1 cellular context compared by ENCODE assay signal in the genomic region with DNA sequence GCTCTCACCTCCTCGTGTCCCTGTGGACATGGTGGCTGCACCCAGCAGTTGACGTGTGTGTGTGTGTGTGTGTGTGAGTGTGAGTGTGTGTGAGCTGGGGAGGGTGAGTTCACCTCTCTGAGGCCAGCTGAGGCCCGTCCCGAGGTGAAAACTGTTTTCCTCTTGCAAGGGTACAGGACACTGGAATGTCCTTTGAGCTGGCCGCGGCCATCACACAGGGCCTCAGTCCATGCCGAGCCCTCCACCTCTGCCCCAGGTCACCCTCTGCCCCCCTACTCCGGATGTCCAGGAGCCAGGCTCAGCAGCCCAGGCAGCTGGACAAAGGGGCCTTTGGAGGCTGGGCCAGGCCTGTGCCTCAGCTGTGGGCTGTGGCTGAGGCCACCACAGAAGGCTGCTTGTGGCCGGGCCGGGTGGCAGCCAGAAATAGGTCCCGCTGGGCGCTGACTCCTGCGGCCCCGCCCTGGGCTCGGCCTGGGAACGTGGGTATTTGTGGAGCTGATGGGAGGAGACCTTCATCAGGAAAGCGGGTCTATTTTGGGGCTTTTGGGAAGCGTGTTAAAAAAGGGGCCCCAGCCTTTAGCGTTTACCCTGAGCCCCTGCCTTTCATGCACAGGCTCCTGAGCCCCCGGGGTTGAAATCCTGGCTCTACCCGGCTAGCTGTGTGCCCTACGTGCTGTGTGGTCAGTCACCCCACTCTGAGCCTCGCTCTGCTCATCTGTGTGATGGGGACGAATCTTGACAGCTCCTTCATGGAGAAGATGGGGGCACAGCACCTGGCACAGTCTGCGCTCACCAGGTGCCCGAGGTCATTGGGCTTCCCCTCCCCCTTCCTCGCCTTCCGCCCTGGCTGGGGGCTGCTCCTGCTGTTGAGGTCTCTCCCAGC.
TF ChIP-seq lines count a peak whose summit lies in the region.

No MANE protein-coding gene starts in this region.

TF ChIP-seq in HepG2, 621 proteins besides CTCF, POLR2A, EP300 and RAD21 (continued from another document and continues in another):
- TF ChIP-seq TAF1 (CRISPR knock-in tag; IDR thresholded peaks at IDR 0.05) (no peak), IKZF1 (IDR thresholded peaks at IDR 0.05) (no peak), DMAP1 (CRISPR knock-in tag; IDR thresholded peaks at IDR 0.05) (no peak), CREM (IDR thresholded peaks at IDR 0.05) (no peak), CREM (CRISPR knock-in tag; IDR thresholded peaks at IDR 0.05) (no peak), ATF7-NPFF (CRISPR knock-in tag; IDR thresholded peaks at IDR 0.05; ENCODE audit: low read depth) (no peak), SPEN (CRISPR knock-in tag; IDR thresholded peaks at IDR 0.05; ENCODE audit: low read depth) (peak; percentile 40), POGZ (CRISPR knock-in tag; IDR thresholded peaks at IDR 0.05) (peak; percentile 73; the same call in 1 of the 2 replicates), HOXA5 (CRISPR knock-in tag; IDR thresholded peaks at IDR 0.05) (no peak), ZNF549 (CRISPR knock-in tag; IDR thresholded peaks at IDR 0.05) (no peak), TOPORS (CRISPR knock-in tag; IDR thresholded peaks at IDR 0.05) (no peak), IRF9 (CRISPR knock-in tag; IDR thresholded peaks at IDR 0.05; ENCODE audit: borderline replicate concordance) (peak; percentile 29; the same call in 1 of the 2 replicates), NPAS2 (CRISPR knock-in tag; IDR thresholded peaks at IDR 0.05; ENCODE audit: borderline replicate concordance) (no peak), U2AF1 (optimal IDR thresholded peaks at IDR 0.05; ENCODE audit: low read depth, low read length) (no peak), SRY (CRISPR knock-in tag; IDR thresholded peaks at IDR 0.05) (no peak), RFX5 (IDR thresholded peaks at IDR 0.05; ENCODE audit: low read depth, low read length) (no peak), CCDC6 (CRISPR knock-in tag; IDR thresholded peaks at IDR 0.05) (peak; percentile 82), ZNF766 (CRISPR knock-in tag; IDR thresholded peaks at IDR 0.05; ENCODE audit: borderline replicate concordance) (no peak), ZNF180 (CRISPR knock-in tag; IDR thresholded peaks at IDR 0.05; ENCODE audit: borderline replicate concordance, low read depth) (no peak), ZFAT (CRISPR knock-in tag; conservative IDR thresholded peaks at IDR 0.05) (no peak), NFRKB (IDR thresholded peaks at IDR 0.05) (no peak), KLF13 (CRISPR knock-in tag; IDR thresholded peaks at IDR 0.05) (no peak), ZNF644 (CRISPR knock-in tag; IDR thresholded peaks at IDR 0.05; ENCODE audit: low read depth) (peak; percentile 31; the same call in 1 of the 2 replicates), KLF11 (CRISPR knock-in tag; IDR thresholded peaks at IDR 0.05) (peak; percentile 18; the same call in 1 of the 2 replicates), ZNF737 (CRISPR knock-in tag; IDR thresholded peaks at IDR 0.05; ENCODE audit: borderline replicate concordance) (no peak), ZNF441 (CRISPR knock-in tag; IDR thresholded peaks at IDR 0.05; ENCODE audit: borderline replicate concordance) (0 out of 2 replicates have a peak, but pooled peaks have one; percentile 39), TSC22D2 (CRISPR knock-in tag; IDR thresholded peaks at IDR 0.05; ENCODE audit: borderline replicate concordance) (no peak), PITX1 (CRISPR knock-in tag; IDR thresholded peaks at IDR 0.05) (peak; percentile 73), ZNF230 (CRISPR knock-in tag; IDR thresholded peaks at IDR 0.05) (no peak), NCOA1 (CRISPR knock-in tag; IDR thresholded peaks at IDR 0.05) (no peak), SAP130 (CRISPR knock-in tag; IDR thresholded peaks at IDR 0.05; ENCODE audit: low read depth) (peak; percentile 87), ZSCAN9 (CRISPR knock-in tag; IDR thresholded peaks at IDR 0.05; ENCODE audit: borderline replicate concordance) (peak; percentile 59; the same call in 1 of the 2 replicates), ZBTB7A (CRISPR knock-in tag; IDR thresholded peaks at IDR 0.05) (peak; percentile 83), ZNF883 (CRISPR knock-in tag; IDR thresholded peaks at IDR 0.05; ENCODE audit: not compliant biosample characterization) (no peak), JARID2 (CRISPR knock-in tag; IDR thresholded peaks at IDR 0.05; ENCODE audit: insufficient replicate concordance) (no peak), CHCHD3 (CRISPR knock-in tag; IDR thresholded peaks at IDR 0.05) (no peak), KMT2A (CRISPR knock-in tag; IDR thresholded peaks at IDR 0.05) (no peak), KAT7 (CRISPR knock-in tag; IDR thresholded peaks at IDR 0.05; ENCODE audit: borderline replicate concordance) (no peak), ATF7 (IDR thresholded peaks at IDR 0.05) (no peak), ATF7 (CRISPR knock-in tag; IDR thresholded peaks at IDR 0.05) (no peak), GABPA (IDR thresholded peaks at IDR 0.05; ENCODE audit: low read depth, low read length) (no peak), GABPA (CRISPR knock-in tag; IDR thresholded peaks at IDR 0.05; ENCODE audit: low read depth) (0 out of 2 replicates have a peak, but pooled peaks have one; percentile 15), ZBTB42 (CRISPR knock-in tag; IDR thresholded peaks at IDR 0.05) (no peak), HNRNPH1 (optimal IDR thresholded peaks at IDR 0.05; ENCODE audit: low read depth, low read length) (peak; percentile 41), GABPB1 (CRISPR knock-in tag; IDR thresholded peaks at IDR 0.05) (peak; percentile 65; the same call in 1 of the 2 replicates), NR2F6 (IDR thresholded peaks at IDR 0.05) (peak; percentile 67), NR2F6 (CRISPR knock-in tag; IDR thresholded peaks at IDR 0.05) (peak; percentile 93), ZFP91 (CRISPR knock-in tag; IDR thresholded peaks at IDR 0.05; ENCODE audit: borderline replicate concordance) (peak; percentile 74), PAF1 (CRISPR knock-in tag; IDR thresholded peaks at IDR 0.05) (no peak), ZNF460 (CRISPR knock-in tag; IDR thresholded peaks at IDR 0.05; ENCODE audit: borderline replicate concordance) (0 out of 2 replicates have a peak, but pooled peaks have one; percentile 16), ZMYM4 (CRISPR knock-in tag; IDR thresholded peaks at IDR 0.05) (peak; percentile 16; the same call in 1 of the 2 replicates), HNF4A (CRISPR knock-in tag; IDR thresholded peaks at IDR 0.05) (peak; percentile 71), HNRNPUL1 (IDR thresholded peaks at IDR 0.05; ENCODE audit: low read depth, low read length) (no peak), ZKSCAN5 (CRISPR knock-in tag; IDR thresholded peaks at IDR 0.05) (no peak), ZIK1 (CRISPR knock-in tag; IDR thresholded peaks at IDR 0.05; ENCODE audit: borderline replicate concordance, low read depth) (no peak)
- TF ChIP-seq, protein P1, sequence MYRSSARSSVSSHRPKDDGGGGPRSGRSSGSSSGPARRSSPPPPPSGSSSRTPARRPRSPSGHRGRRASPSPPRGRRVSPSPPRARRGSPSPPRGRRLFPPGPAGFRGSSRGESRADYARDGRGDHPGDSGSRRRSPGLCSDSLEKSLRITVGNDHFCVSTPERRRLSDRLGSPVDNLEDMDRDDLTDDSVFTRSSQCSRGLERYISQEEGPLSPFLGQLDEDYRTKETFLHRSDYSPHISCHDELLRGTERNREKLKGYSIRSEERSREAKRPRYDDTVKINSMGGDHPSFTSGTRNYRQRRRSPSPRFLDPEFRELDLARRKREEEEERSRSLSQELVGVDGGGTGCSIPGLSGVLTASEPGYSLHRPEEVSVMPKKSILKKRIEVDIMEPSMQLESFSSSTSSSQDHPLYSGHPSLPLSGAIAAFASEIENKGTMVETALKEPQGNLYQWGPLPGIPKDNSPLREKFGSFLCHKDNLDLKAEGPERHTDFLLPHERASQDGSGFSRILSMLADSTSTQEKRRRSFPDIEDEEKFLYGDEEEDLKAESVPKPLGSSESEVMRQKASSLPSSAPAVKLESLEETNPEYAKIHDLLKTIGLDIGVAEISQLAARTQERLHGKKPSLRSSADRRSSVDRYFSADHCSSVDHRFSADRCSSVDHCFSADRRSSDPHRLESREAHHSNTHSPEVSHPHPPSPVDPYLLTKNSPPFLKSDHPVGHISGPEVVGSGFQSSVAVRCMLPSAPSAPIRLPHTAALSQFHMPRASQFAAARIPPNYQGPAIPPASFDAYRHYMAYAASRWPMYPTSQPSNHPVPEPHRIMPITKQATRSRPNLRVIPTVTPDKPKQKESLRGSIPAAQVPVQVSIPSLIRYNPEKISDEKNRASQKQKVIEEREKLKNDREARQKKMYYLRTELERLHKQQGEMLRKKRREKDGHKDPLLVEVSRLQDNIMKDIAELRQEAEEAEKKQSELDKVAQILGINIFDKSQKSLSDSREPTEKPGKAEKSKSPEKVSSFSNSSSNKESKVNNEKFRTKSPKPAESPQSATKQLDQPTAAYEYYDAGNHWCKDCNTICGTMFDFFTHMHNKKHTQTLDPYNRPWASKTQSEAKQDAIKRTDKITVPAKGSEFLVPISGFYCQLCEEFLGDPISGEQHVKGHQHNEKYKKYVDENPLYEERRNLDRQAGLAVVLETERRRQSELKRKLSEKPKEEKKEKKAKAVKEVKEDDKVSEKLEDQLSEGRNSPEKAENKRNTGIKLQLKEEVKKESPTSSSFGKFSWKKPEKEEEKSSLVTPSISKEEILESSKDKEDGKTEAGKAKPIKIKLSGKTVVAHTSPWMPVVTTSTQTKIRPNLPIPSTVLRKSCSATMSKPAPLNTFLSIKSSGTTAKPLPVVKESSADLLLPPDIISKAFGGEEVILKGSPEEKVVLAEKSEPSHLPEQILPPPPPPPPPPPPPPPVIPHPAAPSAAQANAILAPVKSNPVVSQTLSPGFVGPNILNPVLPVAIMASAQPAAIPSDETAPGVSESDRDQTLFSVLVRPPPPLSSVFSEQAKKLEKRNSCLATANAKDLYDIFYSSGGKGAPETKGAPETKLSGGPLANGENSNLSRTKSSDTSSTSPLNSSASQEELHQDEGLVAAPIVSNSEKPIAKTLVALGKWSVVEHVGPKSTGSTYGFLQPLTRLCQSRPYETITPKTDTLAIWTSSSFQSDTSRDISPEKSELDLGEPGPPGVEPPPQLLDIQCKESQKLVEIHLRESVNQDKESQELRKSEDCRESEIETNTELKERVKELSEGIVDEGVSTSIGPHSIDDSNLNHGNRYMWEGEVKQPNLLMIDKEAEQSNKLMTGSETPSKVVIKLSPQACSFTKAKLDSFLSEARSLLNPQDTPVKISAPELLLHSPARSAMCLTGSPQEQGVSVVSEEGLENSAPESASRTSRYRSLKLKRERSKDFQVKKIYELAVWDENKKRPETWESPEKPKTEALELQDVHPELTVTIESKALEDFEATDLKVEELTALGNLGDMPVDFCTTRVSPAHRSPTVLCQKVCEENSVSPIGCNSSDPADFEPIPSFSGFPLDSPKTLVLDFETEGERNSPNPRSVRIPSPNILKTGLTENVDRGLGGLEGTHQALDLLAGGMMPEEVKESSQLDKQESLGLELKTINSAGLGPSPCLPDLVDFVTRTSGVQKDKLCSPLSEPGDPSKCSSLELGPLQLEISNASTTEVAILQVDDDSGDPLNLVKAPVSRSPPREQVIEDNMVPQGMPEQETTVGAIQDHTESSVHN (CRISPR knock-in tag; IDR thresholded peaks at IDR 0.05), result no peak
- TF ChIP-seq, protein P2, sequence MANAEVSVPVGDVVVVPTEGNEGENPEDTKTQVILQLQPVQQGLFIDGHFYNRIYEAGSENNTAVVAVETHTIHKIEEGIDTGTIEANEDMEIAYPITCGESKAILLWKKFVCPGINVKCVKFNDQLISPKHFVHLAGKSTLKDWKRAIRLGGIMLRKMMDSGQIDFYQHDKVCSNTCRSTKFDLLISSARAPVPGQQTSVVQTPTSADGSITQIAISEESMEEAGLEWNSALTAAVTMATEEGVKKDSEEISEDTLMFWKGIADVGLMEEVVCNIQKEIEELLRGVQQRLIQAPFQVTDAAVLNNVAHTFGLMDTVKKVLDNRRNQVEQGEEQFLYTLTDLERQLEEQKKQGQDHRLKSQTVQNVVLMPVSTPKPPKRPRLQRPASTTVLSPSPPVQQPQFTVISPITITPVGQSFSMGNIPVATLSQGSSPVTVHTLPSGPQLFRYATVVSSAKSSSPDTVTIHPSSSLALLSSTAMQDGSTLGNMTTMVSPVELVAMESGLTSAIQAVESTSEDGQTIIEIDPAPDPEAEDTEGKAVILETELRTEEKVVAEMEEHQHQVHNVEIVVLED (CRISPR knock-in tag; IDR thresholded peaks at IDR 0.05; ENCODE audit: borderline replicate concordance), result no peak
- TF ChIP-seq, protein P3, sequence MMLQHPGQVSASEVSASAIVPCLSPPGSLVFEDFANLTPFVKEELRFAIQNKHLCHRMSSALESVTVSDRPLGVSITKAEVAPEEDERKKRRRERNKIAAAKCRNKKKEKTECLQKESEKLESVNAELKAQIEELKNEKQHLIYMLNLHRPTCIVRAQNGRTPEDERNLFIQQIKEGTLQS (CRISPR knock-in tag; IDR thresholded peaks at IDR 0.05), result no peak
